9 cellular contexts compared by ENCODE assay signal in genomic region chr19:39244410-39245100, GRCh38. TPM values are rescaled to one million over a fixed set of nuclear protein-coding genes. Genes with fewer than 3 reads are reported as not detected.
"Had no signal": no experiment of that assay in that cellular context is flagged by ENCODE, and none has a peak within 500 bp of the region (broad histone marks: within the 10 kb centered on the region; RNA-seq: fewer than 3 reads in every experiment).

TSS of gene IFNL3 (minus strand) at chr19:39245006. CDS start at chr19:39244967, 39 bp downstream.

RNA-seq across cellular contexts. Expression of gene IFNL3, which starts in this region (rescaled TPM):
- total RNA-seq: LHCN-M2, MCF 10A, NCI-H460, OCI-LY7, PC-9, Peyer's patch, Right ventricle myocardium superior, SJSA1 had no signal
- polyA plus RNA-seq: SK-N-SH had no signal
